ENCODE assay signal across 1 cellular context in the genomic region with DNA sequence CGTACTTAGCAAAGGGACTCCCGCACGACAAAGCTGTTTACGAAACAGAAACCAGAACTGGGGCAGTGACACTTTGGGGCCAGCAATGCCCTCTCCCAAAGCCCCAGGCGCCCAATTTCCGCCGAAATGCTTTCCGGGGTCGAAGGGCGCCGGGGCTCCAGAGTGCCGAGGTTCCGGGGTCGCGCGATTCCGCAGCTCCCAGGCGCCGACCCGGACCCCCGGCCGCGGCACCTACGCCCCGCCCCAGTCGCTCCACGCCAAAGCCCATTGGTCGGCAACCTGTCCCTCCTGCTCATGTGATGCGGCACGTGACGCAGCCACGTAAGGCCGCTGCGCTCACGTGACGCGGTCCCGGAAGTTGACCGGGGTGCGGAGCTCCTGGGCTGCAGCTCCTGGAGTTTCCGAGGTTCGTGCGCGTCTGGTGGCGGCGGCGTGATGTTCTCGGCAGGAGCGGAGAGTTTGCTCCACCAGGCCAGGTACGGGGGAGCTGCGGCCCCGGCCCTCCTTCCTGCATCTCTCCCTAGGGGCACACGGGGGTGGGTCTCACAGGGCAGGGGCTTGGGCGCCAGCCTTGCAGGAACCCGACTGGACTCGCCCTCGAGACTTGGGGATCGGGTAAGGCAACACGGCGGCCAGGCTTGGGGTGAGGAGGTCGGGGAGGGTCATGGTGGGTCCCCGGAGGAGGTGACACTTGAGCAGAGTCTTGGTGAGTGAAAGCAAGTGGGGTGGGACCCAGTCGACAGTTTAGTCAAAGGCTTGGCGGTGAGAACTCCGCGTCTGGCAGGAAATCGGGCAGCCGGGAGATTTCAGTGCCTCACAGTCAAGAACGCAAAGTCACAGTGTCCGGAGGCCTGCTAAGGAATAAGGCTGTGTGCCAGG.
TF ChIP-seq lines count a peak whose summit lies in the region.

A gene with protein sequence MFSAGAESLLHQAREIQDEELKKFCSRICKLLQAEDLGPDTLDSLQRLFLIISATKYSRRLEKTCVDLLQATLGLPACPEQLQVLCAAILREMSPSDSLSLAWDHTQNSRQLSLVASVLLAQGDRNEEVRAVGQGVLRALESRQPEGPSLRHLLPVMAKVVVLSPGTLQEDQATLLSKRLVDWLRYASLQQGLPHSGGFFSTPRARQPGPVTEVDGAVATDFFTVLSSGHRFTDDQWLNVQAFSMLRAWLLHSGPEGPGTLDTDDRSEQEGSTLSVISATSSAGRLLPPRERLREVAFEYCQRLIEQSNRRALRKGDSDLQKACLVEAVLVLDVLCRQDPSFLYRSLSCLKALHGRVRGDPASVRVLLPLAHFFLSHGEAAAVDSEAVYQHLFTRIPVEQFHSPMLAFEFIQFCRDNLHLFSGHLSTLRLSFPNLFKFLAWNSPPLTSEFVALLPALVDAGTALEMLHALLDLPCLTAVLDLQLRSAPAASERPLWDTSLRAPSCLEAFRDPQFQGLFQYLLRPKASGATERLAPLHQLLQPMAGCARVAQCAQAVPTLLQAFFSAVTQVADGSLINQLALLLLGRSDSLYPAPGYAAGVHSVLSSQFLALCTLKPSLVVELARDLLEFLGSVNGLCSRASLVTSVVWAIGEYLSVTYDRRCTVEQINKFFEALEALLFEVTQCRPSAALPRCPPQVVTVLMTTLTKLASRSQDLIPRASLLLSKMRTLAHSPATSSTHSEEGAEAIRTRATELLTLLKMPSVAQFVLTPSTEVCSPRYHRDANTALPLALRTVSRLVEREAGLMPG (plus strand): TSS at position 343 of the 879 bp plus-strand sequence. CDS start 93 bp downstream, at position 436.

TF ChIP-seq in K562, 482 proteins besides CTCF, POLR2A, EP300 and RAD21 (continued from another document and continues in another):
- TF ChIP-seq, protein P1, sequence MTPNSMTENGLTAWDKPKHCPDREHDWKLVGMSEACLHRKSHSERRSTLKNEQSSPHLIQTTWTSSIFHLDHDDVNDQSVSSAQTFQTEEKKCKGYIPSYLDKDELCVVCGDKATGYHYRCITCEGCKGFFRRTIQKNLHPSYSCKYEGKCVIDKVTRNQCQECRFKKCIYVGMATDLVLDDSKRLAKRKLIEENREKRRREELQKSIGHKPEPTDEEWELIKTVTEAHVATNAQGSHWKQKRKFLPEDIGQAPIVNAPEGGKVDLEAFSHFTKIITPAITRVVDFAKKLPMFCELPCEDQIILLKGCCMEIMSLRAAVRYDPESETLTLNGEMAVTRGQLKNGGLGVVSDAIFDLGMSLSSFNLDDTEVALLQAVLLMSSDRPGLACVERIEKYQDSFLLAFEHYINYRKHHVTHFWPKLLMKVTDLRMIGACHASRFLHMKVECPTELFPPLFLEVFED (CRISPR knock-in tag; conservative IDR thresholded peaks at IDR 0.05): 0 out of 2 replicates have a peak, but pooled peaks have one; percentile 16
- TF ChIP-seq SIN3B (IDR thresholded peaks at IDR 0.05; ENCODE audit: low read depth) (peak; percentile 98), PKNOX1 (IDR thresholded peaks at IDR 0.05) (peak; percentile 98), RB1 (IDR thresholded peaks at IDR 0.05; ENCODE audit: low read depth) (peak; percentile 85), JUN (IDR thresholded peaks at IDR 0.05; ENCODE audit: borderline replicate concordance, low read depth, low read length) (peak; percentile 72; the same call in 1 of the 2 replicates), JUN (CRISPR knock-in tag; IDR thresholded peaks at IDR 0.05; ENCODE audit: borderline replicate concordance) (no peak; the same call in 1 of the 2 replicates), HDAC1 (IDR thresholded peaks at IDR 0.05) (peak; percentile 91 to 99; a peak in 3 of 4 replicates), ATF3 (IDR thresholded peaks at IDR 0.05) (peak; percentile 70), ATF3 (CRISPR knock-in tag; conservative IDR thresholded peaks at IDR 0.05) (0 out of 2 replicates have a peak, but pooled peaks have one; percentile 43), HNRNPK (IDR thresholded peaks at IDR 0.05; ENCODE audit: low read depth, low read length, poor library complexity, severe bottlenecking) (no peak), CCNT2 (IDR thresholded peaks at IDR 0.05; ENCODE audit: borderline replicate concordance, extremely low read depth, insufficient read length, low read depth, low read length) (peak; percentile 84), SRF (CRISPR knock-in tag; IDR thresholded peaks at IDR 0.05) (peak in 1 of 2 experiments; percentile 47; a peak in 2 of 4 replicates), TSC22D4 (tag; IDR thresholded peaks at IDR 0.05) (no peak), YY1 (IDR thresholded peaks at IDR 0.05; ENCODE audit: borderline replicate concordance in 1 of 3, control insufficient read depth in 1 of 3, extremely low read depth in 1 of 3, insufficient read depth in 3 of 3, insufficient read length in 1 of 3, insufficient replicate concordance in 2 of 3, low read depth in 1 of 3, low read length in 2 of 3) (peak in 2 of 3 experiments; percentile 27 to 54), NCOR1 (IDR thresholded peaks at IDR 0.05) (peak; percentile 21; the same call in 1 of the 2 replicates), GATAD2B (IDR thresholded peaks at IDR 0.05; ENCODE audit: borderline replicate concordance) (peak; percentile 42; the same call in 1 of the 2 replicates), FOXP1 (CRISPR knock-in tag; IDR thresholded peaks at IDR 0.05) (no peak), PHF20 (IDR thresholded peaks at IDR 0.05; ENCODE audit: partially characterized antibody) (peak; percentile 99), ZFX (CRISPR knock-in tag; IDR thresholded peaks at IDR 0.05) (peak; percentile 8; the same call in 1 of the 2 replicates), NRF1 (conservative IDR thresholded peaks at IDR 0.05 in 1 of 2, IDR thresholded peaks at IDR 0.05 in 1 of 2) (peak; percentile 56 to 64), NCOA1 (IDR thresholded peaks at IDR 0.05; ENCODE audit: low read depth) (peak; percentile 59; the same call in 1 of the 2 replicates), POLR2H (tag; IDR thresholded peaks at IDR 0.05; ENCODE audit: low read depth) (peak; percentile 85), SIN3A (IDR thresholded peaks at IDR 0.05; ENCODE audit: borderline replicate concordance in 2 of 2, control insufficient read depth in 1 of 2, low read depth in 2 of 2, low read length in 2 of 2) (peak; percentile 96 to 99), TEAD1 (CRISPR knock-in tag; IDR thresholded peaks at IDR 0.05) (peak in 1 of 2 experiments; percentile 51; a peak in 2 of 4 replicates), POLR2B (IDR thresholded peaks at IDR 0.05; ENCODE audit: low read depth, partially characterized antibody) (peak; percentile 73), BHLHE40 (IDR thresholded peaks at IDR 0.05; ENCODE audit: low read length) (peak; percentile 100), RCOR1 (IDR thresholded peaks at IDR 0.05; ENCODE audit: borderline replicate concordance in 1 of 2, low read depth in 2 of 2, low read length in 2 of 2) (peak in 1 of 2 experiments; percentile 94; a peak in 2 of 4 replicates), PHF8 (IDR thresholded peaks at IDR 0.05; ENCODE audit: borderline replicate concordance, low read length) (peak; percentile 99), CAMTA2 (CRISPR knock-in tag; conservative IDR thresholded peaks at IDR 0.05) (no peak), PBX2 (CRISPR knock-in tag; IDR thresholded peaks at IDR 0.05; ENCODE audit: low read depth) (peak; percentile 61), PBX2 (tag; conservative IDR thresholded peaks at IDR 0.05; ENCODE audit: low read depth) (peak; percentile 90), MAZ (CRISPR knock-in tag; conservative IDR thresholded peaks at IDR 0.05 in 1 of 2, IDR thresholded peaks at IDR 0.05 in 1 of 2) (peak; percentile 78 to 82), NEUROD1 (IDR thresholded peaks at IDR 0.05; ENCODE audit: borderline replicate concordance, low read depth, low read length, partially characterized antibody) (peak; percentile 66), VEZF1 (CRISPR knock-in tag; IDR thresholded peaks at IDR 0.05) (peak; percentile 62), JUND (IDR thresholded peaks at IDR 0.05; ENCODE audit: borderline replicate concordance, low read depth, low read length) (peak; percentile 61; the same call in 1 of the 2 replicates), JUND (tag; IDR thresholded peaks at IDR 0.05; ENCODE audit: borderline replicate concordance, low read depth, low read length) (peak; percentile 32; the same call in 1 of the 3 replicates), ZBTB7A (IDR thresholded peaks at IDR 0.05; ENCODE audit: borderline replicate concordance, control insufficient read depth, low read depth, low read length) (peak; percentile 98), MED1 (CRISPR knock-in tag; IDR thresholded peaks at IDR 0.05; ENCODE audit: borderline replicate concordance) (no peak), ZNF24 (IDR thresholded peaks at IDR 0.05) (no peak), ETS1 (conservative IDR thresholded peaks at IDR 0.05; ENCODE audit: control insufficient read depth, low read depth, low read length) (peak; percentile 95), IRF2 (CRISPR knock-in tag; IDR thresholded peaks at IDR 0.05) (peak; percentile 90; the same call in 1 of the 2 replicates), HEY1 (CRISPR knock-in tag; IDR thresholded peaks at IDR 0.05; ENCODE audit: borderline replicate concordance) (no peak)
- TF ChIP-seq, protein P2, sequence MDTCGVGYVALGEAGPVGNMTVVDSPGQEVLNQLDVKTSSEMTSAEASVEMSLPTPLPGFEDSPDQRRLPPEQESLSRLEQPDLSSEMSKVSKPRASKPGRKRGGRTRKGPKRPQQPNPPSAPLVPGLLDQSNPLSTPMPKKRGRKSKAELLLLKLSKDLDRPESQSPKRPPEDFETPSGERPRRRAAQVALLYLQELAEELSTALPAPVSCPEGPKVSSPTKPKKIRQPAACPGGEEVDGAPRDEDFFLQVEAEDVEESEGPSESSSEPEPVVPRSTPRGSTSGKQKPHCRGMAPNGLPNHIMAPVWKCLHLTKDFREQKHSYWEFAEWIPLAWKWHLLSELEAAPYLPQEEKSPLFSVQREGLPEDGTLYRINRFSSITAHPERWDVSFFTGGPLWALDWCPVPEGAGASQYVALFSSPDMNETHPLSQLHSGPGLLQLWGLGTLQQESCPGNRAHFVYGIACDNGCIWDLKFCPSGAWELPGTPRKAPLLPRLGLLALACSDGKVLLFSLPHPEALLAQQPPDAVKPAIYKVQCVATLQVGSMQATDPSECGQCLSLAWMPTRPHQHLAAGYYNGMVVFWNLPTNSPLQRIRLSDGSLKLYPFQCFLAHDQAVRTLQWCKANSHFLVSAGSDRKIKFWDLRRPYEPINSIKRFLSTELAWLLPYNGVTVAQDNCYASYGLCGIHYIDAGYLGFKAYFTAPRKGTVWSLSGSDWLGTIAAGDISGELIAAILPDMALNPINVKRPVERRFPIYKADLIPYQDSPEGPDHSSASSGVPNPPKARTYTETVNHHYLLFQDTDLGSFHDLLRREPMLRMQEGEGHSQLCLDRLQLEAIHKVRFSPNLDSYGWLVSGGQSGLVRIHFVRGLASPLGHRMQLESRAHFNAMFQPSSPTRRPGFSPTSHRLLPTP (IDR thresholded peaks at IDR 0.05; ENCODE audit: borderline replicate concordance, extremely low read depth, insufficient read length): no peak
